Comparison of ENCODE assay signal across 18 cellular contexts in genomic region chr9:34505370-34506120, GRCh38. TPM values are rescaled to one million over a fixed set of nuclear protein-coding genes. Genes with fewer than 3 reads are reported as not detected.
"Had no signal": no experiment of that assay in that cellular context is flagged by ENCODE, and none has a peak within 500 bp of the region (broad histone marks: within the 10 kb centered on the region; RNA-seq: fewer than 3 reads in every experiment).

No MANE protein-coding gene starts in this region.

- H3K9me3 ChIP-seq: breast epithelium, gastroesophageal sphincter had no signal

- H3K4me3 ChIP-seq: breast epithelium, gastroesophageal sphincter had no signal

- H3K36me3 ChIP-seq: breast epithelium, gastroesophageal sphincter had no signal

- ATAC-seq: gastroesophageal sphincter, left ventricle myocardium superior had no signal

- DNase-seq: activated B cell treated with CpG ODN at 0.5 μM for 24 hours; activated CD4-positive, alpha-beta T cell treated with anti-CD3 and anti-CD28 coated beads, Interleukin-2, amount 50 U/mL, for 1 hour; activated naive CD8-positive, alpha-beta T cell treated with anti-CD3 and anti-CD28 coated beads, Interleukin-2, amount 10 ng/mL, durations not matched to agents 7 days and 5 days; activated T-cell treated with anti-CD3 and anti-CD28 coated beads for 4 hours; anterior cingulate cortex; left ventricle myocardium superior; mesenchymal stem cell; stimulated activated CD4-positive, alpha-beta T cell treated with anti-CD3 and anti-CD28 coated beads, Interleukin-15, amount 100 ng/mL, for 24 hours; stimulated activated CD4-positive, alpha-beta T cell treated with anti-CD3 and anti-CD28 coated beads, Interleukin-4, amount 100 ng/mL, for 24 hours; T-helper 1 cell had no signal

RNA-seq across cellular contexts. Expression of gene ENHO, which starts 17.2 kb away (rescaled TPM):
- total RNA-seq: activated B cell treated with CpG ODN at 0.5 μM for 24 hours; activated naive CD8-positive, alpha-beta T cell treated with anti-CD3 and anti-CD28 coated beads, Interleukin-2, amount 10 ng/mL, durations not matched to agents 7 days and 5 days; endothelial cell of umbilical vein had no signal

RNA-seq across cellular contexts. Expression of gene DNAI1, which starts 46.9 kb away (rescaled TPM):
- total RNA-seq: activated B cell treated with CpG ODN at 0.5 μM for 24 hours; activated CD8-positive, alpha-beta memory T cell treated with anti-CD3 and anti-CD28 coated beads for 36 hours; activated naive CD8-positive, alpha-beta T cell treated with anti-CD3 and anti-CD28 coated beads, Interleukin-2, amount 10 ng/mL, durations not matched to agents 7 days and 5 days; endothelial cell of umbilical vein; gastroesophageal sphincter; kidney epithelial cell; left ventricle myocardium superior; osteocyte; skeletal muscle tissue; urinary bladder had no signal
- polyA plus RNA-seq: endothelial cell of umbilical vein had no signal
